ENCODE assay signal across 8 cellular contexts in genomic region chr1:27658951-27659496, GRCh38. TPM values are rescaled to one million over a fixed set of nuclear protein-coding genes. Genes with fewer than 3 reads are reported as not detected.
DNase-seq lines count a peak whose midpoint lies in the region; ATAC-seq lines count a peak whose summit lies in the region.

No MANE protein-coding gene starts in this region.

- peak overlapping the region; percentile 48; the same call in 1 of the 2 replicates for H3K4me3 ChIP-seq in GM08714 (ENCODE audit: low read length)

- peaks cover 0 to 5% of the 10 kb centered on the region in 2 donors for H3K36me3 Mint-ChIP-seq in activated naive CD4-positive, alpha-beta T cell treated with anti-CD3 and anti-CD28 coated beads, Interleukin-2, amount 50 U/mL, for 72 hours

- DNase-seq in HuH-7 (ENCODE audit: low spot score) = peak; percentile 27
- peak in 1 of 2 donors; percentile 73 for DNase-seq in activated naive CD4-positive, alpha-beta T cell treated with anti-CD3 and anti-CD28 coated beads, Interleukin-2, amount 50 U/mL, for 72 hours (ENCODE audit: low spot score in 2 of 2)
- DNase-seq in hepatic stellate cell (ENCODE audit: low spot score) = peak; percentile 73
- DNase-seq in stimulated activated CD8-positive, alpha-beta memory T cell treated with anti-CD3 and anti-CD28 coated beads, Interleukin-15, amount 100 ng/mL, for 48 hours (ENCODE audit: low read depth in 2 of 2) = peak; percentile 27 to 30
- no peak for DNase-seq in cerebellum (ENCODE audit: low spot score)
- no peak for DNase-seq in hippocampal formation (lab: John Stamatoyannopoulos, UW)

- peaks cover 5% of the 10 kb centered on the region in 2 donors for H3K9me3 Mint-ChIP-seq in activated naive CD4-positive, alpha-beta T cell treated with anti-CD3 and anti-CD28 coated beads, Interleukin-2, amount 50 U/mL, for 72 hours

- peak; percentile 11 for ATAC-seq in GM21717 (IDR thresholded peaks at IDR 0.05; ENCODE audit: unreplicated experiment)
- ATAC-seq in activated naive CD4-positive, alpha-beta T cell treated with anti-CD3 and anti-CD28 coated beads, Interleukin-2, amount 50 U/mL, for 72 hours = peak; percentile 12 to 53

- peak overlapping the region; percentile 88 to 92 for H3K27ac Mint-ChIP-seq in activated naive CD4-positive, alpha-beta T cell treated with anti-CD3 and anti-CD28 coated beads, Interleukin-2, amount 50 U/mL, for 72 hours

RNA-seq across cellular contexts. Expression of gene IFI6, which starts 13.0 kb away (rescaled TPM):
- total RNA-seq in activated naive CD4-positive, alpha-beta T cell treated with anti-CD3 and anti-CD28 coated beads, Interleukin-2, amount 50 U/mL, for 72 hours = 100 to 1,000 TPM in 1 of 2 donors, 10 to 100 TPM in 1; 55.4 to 110 TPM
- total RNA-seq in cerebellum = 12.8 TPM

RNA-seq across cellular contexts. Expression of gene FGR, which starts 24.0 kb away (rescaled TPM):
- total RNA-seq in activated naive CD4-positive, alpha-beta T cell treated with anti-CD3 and anti-CD28 coated beads, Interleukin-2, amount 50 U/mL, for 72 hours = under 1 TPM; 0.29 to 0.68 TPM
- 1.9 TPM for total RNA-seq in cerebellum

RNA-seq across cellular contexts. Expression of gene AHDC1, which starts 55.1 kb away (rescaled TPM):
- total RNA-seq in activated naive CD4-positive, alpha-beta T cell treated with anti-CD3 and anti-CD28 coated beads, Interleukin-2, amount 50 U/mL, for 72 hours = 10 to 100 TPM; 12.8 to 16.5 TPM
- 26.5 TPM for total RNA-seq in cerebellum

Comparison
In these comparisons a context has a peak if more than half of its experiments do, and no peak if none do; other contexts are left out.
1. DNase-seq: peak in HuH-7 (single experiment), hepatic stellate cell (single experiment) and stimulated activated CD8-positive, alpha-beta memory T cell treated with anti-CD3 and anti-CD28 coated beads, Interleukin-15, amount 100 ng/mL, for 48 hours (2 of 2); none in cerebellum (single experiment) and hippocampal formation (0 of 2).